10 cellular contexts compared by ENCODE assay signal in the genomic region with DNA sequence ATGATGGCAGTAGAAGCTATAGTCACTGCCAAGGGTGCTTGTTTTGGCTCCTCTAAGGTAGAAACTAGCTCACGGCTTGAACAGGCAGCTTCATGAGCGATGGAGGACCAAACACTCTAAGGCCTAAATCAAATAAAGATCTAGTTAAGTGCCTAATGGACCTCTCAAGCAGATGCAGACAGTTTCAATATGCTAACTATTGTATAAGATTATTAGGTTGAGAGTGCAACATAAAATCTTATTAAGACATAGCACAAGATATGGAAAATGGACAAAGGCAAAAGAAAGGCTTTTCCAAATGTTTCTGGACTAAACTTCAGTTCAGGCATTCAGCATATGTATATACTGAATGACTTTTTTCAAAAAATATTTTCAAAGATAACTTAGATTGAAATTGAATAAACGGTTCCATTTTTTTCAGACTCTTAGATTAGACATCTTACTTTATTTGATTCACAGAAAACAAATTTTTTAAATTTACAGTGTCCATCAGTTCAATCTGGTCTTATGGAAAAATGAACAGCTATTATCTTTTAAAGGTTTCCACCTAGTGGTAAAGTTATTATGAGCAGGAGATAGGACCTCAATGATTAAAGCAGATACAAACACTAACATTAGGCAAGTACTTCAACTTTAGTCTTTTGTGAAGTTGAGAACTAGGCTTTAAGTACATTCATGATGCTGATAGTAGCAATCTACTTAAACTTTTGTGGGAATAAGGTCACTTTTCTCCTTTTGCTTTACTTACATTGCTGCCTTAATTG.
A peak's percentile ranks its signal among the peaks of the same experiment; 100 is the strongest.
DNase-seq lines count a peak whose midpoint lies in the region; ATAC-seq, FAIRE-seq and TF ChIP-seq lines count a peak whose summit lies in the region.
"Had no signal": no experiment of that assay in that cellular context is flagged by ENCODE, and none has a peak within 500 bp of the region (broad histone marks: within the 10 kb centered on the region; RNA-seq: fewer than 3 reads in every experiment).

No MANE protein-coding gene starts in this region.

- TF ChIP-seq CTCF in 22Rv1 (IDR thresholded peaks at IDR 0.05): peak; percentile 62
- TF ChIP-seq CTCF in LNCaP clone FGC (IDR thresholded peaks at IDR 0.05; ENCODE audit: control insufficient read depth, extremely low read depth, insufficient read depth): peak; percentile 45
- TF ChIP-seq CTCF in bronchial epithelial cell (IDR thresholded peaks at IDR 0.05; ENCODE audit: insufficient read depth, low read length, severe bottlenecking): no peak

- H3K4me3 ChIP-seq in LNCaP clone FGC (ENCODE audit: low read depth, low read length): no peak overlapping the region
- H3K4me3 ChIP-seq in bronchial epithelial cell (ENCODE audit: low read depth, low read length): no peak overlapping the region

- H3K27ac ChIP-seq in 22Rv1: no peak overlapping the region

- peak; percentile 85 for ATAC-seq in GM18867 (IDR thresholded peaks at IDR 0.05; ENCODE audit: unreplicated experiment)
- ATAC-seq in GM18519 (IDR thresholded peaks at IDR 0.05; ENCODE audit: low FRiP score, unreplicated experiment): no peak

- no peak for DNase-seq in LNCaP clone FGC (ENCODE audit: low read depth)
- DNase-seq in bronchial epithelial cell (ENCODE audit: low read depth): peak; percentile 26
- no peak for DNase-seq in T-helper 1 cell
- DNase-seq in activated gamma-delta T cell treated with Interleukin-2 at 50 U/mL for 16 hours: no peak
- no peak for DNase-seq in NCI-H510A (lab: John Stamatoyannopoulos, UW)
- DNase-seq: NCI-H345, nucleus accumbens had no signal

- FAIRE-seq in bronchial epithelial cell (lab: Jason Lieb, UNC): no peak

- H3K36me3 ChIP-seq in bronchial epithelial cell (ENCODE audit: control insufficient read depth, insufficient read depth, low read length): no peaks in the 10 kb centered on the region

- no peaks in the 10 kb centered on the region for H3K27me3 ChIP-seq in bronchial epithelial cell (ENCODE audit: control insufficient read depth, insufficient read depth, low read length)
